In the genomic region with DNA sequence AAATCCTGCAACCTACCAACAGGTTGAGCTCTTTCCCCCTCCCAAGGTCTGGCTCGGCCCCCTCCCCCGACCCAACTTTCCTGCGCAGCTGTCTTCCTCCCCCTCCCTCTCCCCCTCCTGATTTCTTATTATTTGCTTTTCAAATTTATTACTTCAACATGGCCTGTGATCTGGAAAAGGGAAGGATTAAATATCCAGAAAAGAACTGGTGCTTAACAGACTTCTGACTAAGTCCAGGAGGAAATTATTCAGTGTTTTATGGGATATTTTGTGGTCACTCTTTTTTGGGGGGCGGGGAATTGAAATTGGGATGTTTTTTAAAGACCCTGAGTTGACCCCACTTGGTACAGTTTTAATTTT, we compare ENCODE assay signal across 8 cellular contexts. TPM values are rescaled to one million over a fixed set of nuclear protein-coding genes. Genes with fewer than 3 reads are reported as not detected.
A peak's percentile ranks its signal among the peaks of the same experiment; 100 is the strongest.
DNase-seq lines count a peak whose midpoint lies in the region; ATAC-seq and TF ChIP-seq lines count a peak whose summit lies in the region.

No MANE protein-coding gene starts in this region.

- peak overlapping the region; percentile 95 for H3K27ac ChIP-seq in CD8-positive, alpha-beta T cell (ENCODE audit: low read depth, low read length)
- peak overlapping the region; percentile 98; the same call in 1 of the 2 replicates for H3K27ac ChIP-seq in MM.1S (ENCODE audit: low read length)

- TF ChIP-seq CTCF in CD8-positive, alpha-beta T cell (IDR thresholded peaks at IDR 0.05), result no peak
- TF ChIP-seq CTCF in MM.1S (IDR thresholded peaks at IDR 0.05; ENCODE audit: low read length), result no peak

- no peak for DNase-seq in CD8-positive, alpha-beta T cell
- DNase-seq in MM.1S, result no peak
- DNase-seq in natural killer cell treated with Interleukin-12 subunit alpha and Interleukin-12 subunit beta and Interleukin-15 and Interleukin-18, amount 100 ng/mL, for 72 hours (ENCODE audit: low spot score), result no peak
- DNase-seq in NCI-H748 treated with DMSO at 0.1 percent for 48 hours (lab: John Stamatoyannopoulos, UW), result no peak
- DNase-seq in glomerular visceral epithelial cell (ENCODE audit: extremely low spot score), result no peak

- H3K36me3 ChIP-seq in CD8-positive, alpha-beta T cell (ENCODE audit: insufficient read depth, low read length), result no peaks in the 10 kb centered on the region
- no peaks in the 10 kb centered on the region; the same call in 1 of the 2 replicates for H3K36me3 ChIP-seq in MM.1S (replicated peaks; ENCODE audit: insufficient read depth, low read length)

- peaks cover 41% of the 10 kb centered on the region for H3K4me1 Mint-ChIP-seq in CD8-positive, alpha-beta T cell (ENCODE audit: low read depth)
- H3K4me1 Mint-ChIP-seq in dendritic cell treated with granulocyte-macrophage colony-stimulating factor and Interleukin-4, amounts not matched to agents 40 ng/mL and 50 ng/mL, for 4 days (ENCODE audit: low read depth), result peaks cover 23% of the 10 kb centered on the region
- peaks cover 32 to 42% of the 10 kb centered on the region in 2 donors for H3K4me1 Mint-ChIP-seq in natural killer cell treated with Interleukin-12 subunit alpha and Interleukin-12 subunit beta and Interleukin-15 and Interleukin-18, amount 100 ng/mL, for 72 hours (ENCODE audit: low read depth in 2 of 2)

- ATAC-seq in CD8-positive, alpha-beta T cell, result no peak
- no peak for ATAC-seq in natural killer cell treated with Interleukin-12 subunit alpha and Interleukin-12 subunit beta and Interleukin-15 and Interleukin-18, amount 100 ng/mL, for 72 hours
- ATAC-seq in GM18907 (IDR thresholded peaks at IDR 0.05; ENCODE audit: unreplicated experiment) (no peak), GM18858 (IDR thresholded peaks at IDR 0.05; ENCODE audit: unreplicated experiment) (no peak)

- H3K4me3 Mint-ChIP-seq in CD8-positive, alpha-beta T cell, result peak overlapping the region; percentile 84
- H3K4me3 Mint-ChIP-seq in dendritic cell treated with granulocyte-macrophage colony-stimulating factor and Interleukin-4, amounts not matched to agents 40 ng/mL and 50 ng/mL, for 4 days, result peak overlapping the region; percentile 97
- peak overlapping the region; percentile 95 for H3K4me3 Mint-ChIP-seq in natural killer cell treated with Interleukin-12 subunit alpha and Interleukin-12 subunit beta and Interleukin-15 and Interleukin-18, amount 100 ng/mL, for 72 hours

- H3K9ac ChIP-seq in MM.1S (ENCODE audit: low read length), result peak overlapping the region; percentile 93

- no peaks in the 10 kb centered on the region for H3K9me3 ChIP-seq in CD8-positive, alpha-beta T cell (ENCODE audit: low read length)
- no peaks in the 10 kb centered on the region for H3K9me3 ChIP-seq in MM.1S (replicated peaks; ENCODE audit: insufficient read depth, low read length)

- peak overlapping the region; percentile 97 for H3K27ac Mint-ChIP-seq in CD8-positive, alpha-beta T cell
- peak overlapping the region; percentile 97 for H3K27ac Mint-ChIP-seq in dendritic cell treated with granulocyte-macrophage colony-stimulating factor and Interleukin-4, amounts not matched to agents 40 ng/mL and 50 ng/mL, for 4 days
- H3K27ac Mint-ChIP-seq in natural killer cell treated with Interleukin-12 subunit alpha and Interleukin-12 subunit beta and Interleukin-15 and Interleukin-18, amount 100 ng/mL, for 72 hours, result peak overlapping the region; percentile 90 to 93

- H3K9me2 ChIP-seq in MM.1S (replicated peaks; ENCODE audit: insufficient read depth, low read length), result no peaks in the 10 kb centered on the region

- no peak overlapping the region for H2AFZ ChIP-seq in MM.1S (ENCODE audit: low read length)

- no peaks in the 10 kb centered on the region for H4K20me1 ChIP-seq in MM.1S (ENCODE audit: insufficient read depth, low read length)

- intact Hi-C loops in CD8-positive, alpha-beta T cell (cut with DNase I, micrococcal nuclease), result loop anchor here (1.0 to 10.0 kb wide), 13 partner anchors 8 to 1997 kb away; a partner anchor contains a TSS
- intact Hi-C loops in dendritic cell treated with granulocyte-macrophage colony-stimulating factor and Interleukin-4, amounts not matched to agents 40 ng/mL and 50 ng/mL, for 4 days (cut with micrococcal nuclease), result loop anchor here (5.0 kb wide), 3 partner anchors 73 to 133 kb away; no protein-coding TSS in a partner anchor

- H3K4me3 ChIP-seq in CD8-positive, alpha-beta T cell (ENCODE audit: low read depth, low read length), result peak overlapping the region; percentile 91
- peak overlapping the region; percentile 74 for H3K4me3 ChIP-seq in MM.1S (ENCODE audit: low read length)

- H3K4me2 ChIP-seq in MM.1S (ENCODE audit: low read depth, low read length), result peak overlapping the region; percentile 68

- CTCF ChIA-PET in CD8-positive, alpha-beta T cell (lab: Charles Lee), result interaction anchor here (0.7 to 2.5 kb wide), 11 partner anchors 8 to 163 kb away, joined by 3 to 13 read pairs (median 4); no protein-coding TSS in a partner anchor

- peaks cover 72% of the 10 kb centered on the region for H3K79me2 ChIP-seq in MM.1S (ENCODE audit: low read length)

- H3K4me1 ChIP-seq in CD8-positive, alpha-beta T cell (ENCODE audit: insufficient read depth, low read length), result peaks cover 23% of the 10 kb centered on the region
- peaks cover 9% of the 10 kb centered on the region for H3K4me1 ChIP-seq in MM.1S (ENCODE audit: low read length)

- no peaks in the 10 kb centered on the region for H3K27me3 ChIP-seq in CD8-positive, alpha-beta T cell (ENCODE audit: insufficient read depth, low read length)
- no peaks in the 10 kb centered on the region for H3K27me3 ChIP-seq in MM.1S (replicated peaks; ENCODE audit: insufficient read depth, low read length)

- POLR2A ChIA-PET in CD8-positive, alpha-beta T cell (lab: Charles Lee), result interaction anchor here (1.0 to 2.2 kb wide), 8 partner anchors 21 to 134 kb away, joined by 3 to 8 read pairs (median 4); no protein-coding TSS in a partner anchor

- H3K36me3 Mint-ChIP-seq in CD8-positive, alpha-beta T cell, result peaks cover 19% of the 10 kb centered on the region
- peaks cover 26% of the 10 kb centered on the region for H3K36me3 Mint-ChIP-seq in dendritic cell treated with granulocyte-macrophage colony-stimulating factor and Interleukin-4, amounts not matched to agents 40 ng/mL and 50 ng/mL, for 4 days (ENCODE audit: low read depth)
- H3K36me3 Mint-ChIP-seq in natural killer cell treated with Interleukin-12 subunit alpha and Interleukin-12 subunit beta and Interleukin-15 and Interleukin-18, amount 100 ng/mL, for 72 hours, result peaks cover 8% of the 10 kb centered on the region

- peaks cover 59% of the 10 kb centered on the region for H3F3A ChIP-seq in MM.1S (ENCODE audit: insufficient read depth, low read length)

- no peaks in the 10 kb centered on the region for H3K27me3 Mint-ChIP-seq in CD8-positive, alpha-beta T cell (ENCODE audit: low read depth)
- no peaks in the 10 kb centered on the region for H3K27me3 Mint-ChIP-seq in dendritic cell treated with granulocyte-macrophage colony-stimulating factor and Interleukin-4, amounts not matched to agents 40 ng/mL and 50 ng/mL, for 4 days
- no peaks in the 10 kb centered on the region for H3K27me3 Mint-ChIP-seq in natural killer cell treated with Interleukin-12 subunit alpha and Interleukin-12 subunit beta and Interleukin-15 and Interleukin-18, amount 100 ng/mL, for 72 hours

- no peaks in the 10 kb centered on the region for H3K9me3 Mint-ChIP-seq in CD8-positive, alpha-beta T cell
- no peaks in the 10 kb centered on the region for H3K9me3 Mint-ChIP-seq in dendritic cell treated with granulocyte-macrophage colony-stimulating factor and Interleukin-4, amounts not matched to agents 40 ng/mL and 50 ng/mL, for 4 days
- no peaks in the 10 kb centered on the region for H3K9me3 Mint-ChIP-seq in natural killer cell treated with Interleukin-12 subunit alpha and Interleukin-12 subunit beta and Interleukin-15 and Interleukin-18, amount 100 ng/mL, for 72 hours

RNA-seq across cellular contexts. Expression of a gene that starts 2.5 kb away (rescaled TPM):
- total RNA-seq in CD8-positive, alpha-beta T cell, result 10 to 100 TPM; 17.5 to 18.4 TPM
- 10 to 100 TPM; 46.1 to 51.7 TPM for total RNA-seq in natural killer cell treated with Interleukin-12 subunit alpha and Interleukin-12 subunit beta and Interleukin-15 and Interleukin-18, amount 100 ng/mL, for 72 hours
